1 cellular context compared by ENCODE assay signal in the genomic region with DNA sequence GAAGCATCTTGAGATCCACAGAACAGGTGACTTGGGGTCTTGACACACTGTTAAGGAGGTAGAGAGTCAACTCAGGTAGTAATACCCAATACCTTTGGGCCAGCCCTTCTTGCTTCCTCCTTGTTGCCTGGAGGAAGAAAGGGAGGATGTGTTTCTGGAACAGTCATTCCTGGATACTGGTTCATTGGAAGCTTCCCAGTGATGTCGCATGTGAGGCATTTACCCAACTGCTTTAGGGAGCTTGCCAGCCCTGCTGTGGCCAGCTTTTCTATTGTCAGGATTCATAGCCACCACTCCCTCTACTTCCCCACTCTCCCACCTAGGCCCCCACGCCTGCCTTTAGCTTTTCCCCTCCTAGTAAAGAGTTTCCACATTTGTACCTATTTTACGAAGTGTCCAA.
TF ChIP-seq lines count a peak whose summit lies in the region.

No MANE protein-coding gene starts in this region.

TF ChIP-seq in HepG2, 621 proteins besides CTCF, POLR2A, EP300 and RAD21 (continued from another document):
- TF ChIP-seq, protein P1, sequence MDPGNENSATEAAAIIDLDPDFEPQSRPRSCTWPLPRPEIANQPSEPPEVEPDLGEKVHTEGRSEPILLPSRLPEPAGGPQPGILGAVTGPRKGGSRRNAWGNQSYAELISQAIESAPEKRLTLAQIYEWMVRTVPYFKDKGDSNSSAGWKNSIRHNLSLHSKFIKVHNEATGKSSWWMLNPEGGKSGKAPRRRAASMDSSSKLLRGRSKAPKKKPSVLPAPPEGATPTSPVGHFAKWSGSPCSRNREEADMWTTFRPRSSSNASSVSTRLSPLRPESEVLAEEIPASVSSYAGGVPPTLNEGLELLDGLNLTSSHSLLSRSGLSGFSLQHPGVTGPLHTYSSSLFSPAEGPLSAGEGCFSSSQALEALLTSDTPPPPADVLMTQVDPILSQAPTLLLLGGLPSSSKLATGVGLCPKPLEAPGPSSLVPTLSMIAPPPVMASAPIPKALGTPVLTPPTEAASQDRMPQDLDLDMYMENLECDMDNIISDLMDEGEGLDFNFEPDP (CRISPR knock-in tag; conservative IDR thresholded peaks at IDR 0.05) = no peak
- no peak for TF ChIP-seq ZBTB25 (CRISPR knock-in tag; IDR thresholded peaks at IDR 0.05)
- TF ChIP-seq POGK (CRISPR knock-in tag; conservative IDR thresholded peaks at IDR 0.05) = no peak
- TF ChIP-seq, protein P2, sequence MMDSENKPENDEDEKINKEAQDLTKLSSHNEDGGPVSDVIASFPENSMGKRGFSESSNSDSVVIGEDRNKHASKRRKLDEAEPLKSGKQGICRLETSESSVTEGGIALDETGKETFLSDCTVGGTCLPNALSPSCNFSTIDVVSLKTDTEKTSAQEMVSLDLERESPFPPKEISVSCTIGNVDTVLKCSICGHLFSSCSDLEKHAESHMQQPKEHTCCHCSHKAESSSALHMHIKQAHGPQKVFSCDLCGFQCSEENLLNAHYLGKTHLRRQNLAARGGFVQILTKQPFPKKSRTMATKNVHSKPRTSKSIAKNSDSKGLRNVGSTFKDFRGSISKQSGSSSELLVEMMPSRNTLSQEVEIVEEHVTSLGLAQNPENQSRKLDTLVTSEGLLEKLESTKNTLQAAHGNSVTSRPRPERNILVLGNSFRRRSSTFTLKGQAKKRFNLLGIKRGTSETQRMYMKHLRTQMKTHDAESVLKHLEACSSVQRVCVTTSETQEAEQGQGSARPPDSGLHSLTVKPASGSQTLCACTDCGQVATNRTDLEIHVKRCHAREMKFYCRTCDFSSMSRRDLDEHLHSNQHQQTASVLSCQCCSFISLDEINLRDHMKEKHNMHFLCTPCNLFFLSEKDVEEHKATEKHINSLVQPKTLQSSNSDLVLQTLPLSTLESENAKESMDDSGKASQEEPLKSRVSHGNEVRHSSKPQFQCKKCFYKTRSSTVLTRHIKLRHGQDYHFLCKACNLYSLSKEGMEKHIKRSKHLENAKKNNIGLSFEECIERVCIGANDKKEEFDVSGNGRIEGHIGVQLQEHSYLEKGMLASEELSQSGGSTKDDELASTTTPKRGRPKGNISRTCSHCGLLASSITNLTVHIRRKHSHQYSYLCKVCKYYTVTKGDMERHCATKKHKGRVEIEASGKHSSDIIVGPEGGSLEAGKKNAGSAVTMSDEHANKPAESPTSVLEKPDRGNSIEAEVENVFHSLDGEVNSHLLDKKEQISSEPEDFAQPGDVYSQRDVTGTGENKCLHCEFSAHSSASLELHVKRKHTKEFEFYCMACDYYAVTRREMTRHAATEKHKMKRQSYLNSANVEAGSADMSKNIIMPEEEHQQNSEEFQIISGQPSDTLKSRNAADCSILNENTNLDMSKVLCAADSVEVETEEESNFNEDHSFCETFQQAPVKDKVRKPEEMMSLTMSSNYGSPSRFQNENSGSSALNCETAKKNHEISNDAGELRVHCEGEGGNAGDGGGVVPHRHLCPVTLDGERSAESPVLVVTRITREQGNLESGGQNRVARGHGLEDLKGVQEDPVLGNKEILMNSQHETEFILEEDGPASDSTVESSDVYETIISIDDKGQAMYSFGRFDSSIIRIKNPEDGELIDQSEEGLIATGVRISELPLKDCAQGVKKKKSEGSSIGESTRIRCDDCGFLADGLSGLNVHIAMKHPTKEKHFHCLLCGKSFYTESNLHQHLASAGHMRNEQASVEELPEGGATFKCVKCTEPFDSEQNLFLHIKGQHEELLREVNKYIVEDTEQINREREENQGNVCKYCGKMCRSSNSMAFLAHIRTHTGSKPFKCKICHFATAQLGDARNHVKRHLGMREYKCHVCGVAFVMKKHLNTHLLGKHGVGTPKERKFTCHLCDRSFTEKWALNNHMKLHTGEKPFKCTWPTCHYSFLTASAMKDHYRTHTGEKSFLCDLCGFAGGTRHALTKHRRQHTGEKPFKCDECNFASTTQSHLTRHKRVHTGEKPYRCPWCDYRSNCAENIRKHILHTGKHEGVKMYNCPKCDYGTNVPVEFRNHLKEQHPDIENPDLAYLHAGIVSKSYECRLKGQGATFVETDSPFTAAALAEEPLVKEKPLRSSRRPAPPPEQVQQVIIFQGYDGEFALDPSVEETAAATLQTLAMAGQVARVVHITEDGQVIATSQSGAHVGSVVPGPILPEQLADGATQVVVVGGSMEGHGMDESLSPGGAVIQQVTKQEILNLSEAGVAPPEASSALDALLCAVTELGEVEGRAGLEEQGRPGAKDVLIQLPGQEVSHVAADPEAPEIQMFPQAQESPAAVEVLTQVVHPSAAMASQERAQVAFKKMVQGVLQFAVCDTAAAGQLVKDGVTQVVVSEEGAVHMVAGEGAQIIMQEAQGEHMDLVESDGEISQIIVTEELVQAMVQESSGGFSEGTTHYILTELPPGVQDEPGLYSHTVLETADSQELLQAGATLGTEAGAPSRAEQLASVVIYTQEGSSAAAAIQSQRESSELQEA (CRISPR knock-in tag; IDR thresholded peaks at IDR 0.05; ENCODE audit: not compliant biosample characterization) = no peak
- TF ChIP-seq HOMEZ (CRISPR knock-in tag; IDR thresholded peaks at IDR 0.05; ENCODE audit: low read depth) = no peak
- TF ChIP-seq MYNN (CRISPR knock-in tag; IDR thresholded peaks at IDR 0.05; ENCODE audit: low read depth) = no peak
- TF ChIP-seq HNRNPL (IDR thresholded peaks at IDR 0.05; ENCODE audit: low read depth, low read length) = no peak
- no peak for TF ChIP-seq NFRKB (IDR thresholded peaks at IDR 0.05)
